ENCODE assay signal across 20 cellular contexts in genomic region chr5:113070901-113071300, GRCh38.
"Had no signal": no experiment of that assay in that cellular context is flagged by ENCODE, and none has a peak within 500 bp of the region (broad histone marks: within the 10 kb centered on the region; RNA-seq: fewer than 3 reads in every experiment).

No MANE protein-coding gene starts in this region.

- H3K36me3 ChIP-seq: left lung, neural progenitor cell, ovary had no signal

- H3K4me1 ChIP-seq: foreskin keratinocyte, left lung, lower lobe of right lung, neural progenitor cell had no signal

- FAIRE-seq: endothelial cell of umbilical vein, keratinocyte, small intestine had no signal

- H3K4me2 ChIP-seq: hepatocyte, neural progenitor cell had no signal

- H2AFZ ChIP-seq: hepatocyte, neural progenitor cell had no signal

- H3K27me3 ChIP-seq: foreskin keratinocyte, hepatocyte, left lung, neural progenitor cell, ovary had no signal

- H3K9ac ChIP-seq: neural progenitor cell had no signal

- H3K79me2 ChIP-seq: hepatocyte had no signal

- H3K4me3 ChIP-seq: hepatocyte, left lung, lower lobe of right lung, neural progenitor cell, ovary had no signal

- DNase-seq: effector memory CD8-positive, alpha-beta T cell; foreskin keratinocyte; head of caudate nucleus; immature natural killer cell; left lung; lower lobe of right lung; mesenchymal stem cell; midbrain; nucleus accumbens; right cardiac atrium; small intestine; stimulated activated CD4-positive, alpha-beta T cell treated with anti-CD3 and anti-CD28 coated beads, Interleukin-2, amount 100 ng/mL, for 48 hours; stimulated activated naive CD4-positive, alpha-beta T cell treated with Interleukin-2 at 50 U/mL for 16 hours; trophoblast cell had no signal

- H3K9me3 ChIP-seq: left lung, lower lobe of right lung, ovary had no signal

- H3K27ac ChIP-seq: foreskin keratinocyte, hepatocyte, left lung, lower lobe of right lung, neural progenitor cell, ovary had no signal

- ATAC-seq: effector memory CD8-positive, alpha-beta T cell; foreskin keratinocyte; left lung; lower lobe of right lung; natural killer cell treated with Interleukin-12 subunit alpha and Interleukin-12 subunit beta and Interleukin-15 and Interleukin-18, amount 100 ng/mL, for 72 hours; right cardiac atrium had no signal
